14 cellular contexts compared by ENCODE assay signal in the genomic region with DNA sequence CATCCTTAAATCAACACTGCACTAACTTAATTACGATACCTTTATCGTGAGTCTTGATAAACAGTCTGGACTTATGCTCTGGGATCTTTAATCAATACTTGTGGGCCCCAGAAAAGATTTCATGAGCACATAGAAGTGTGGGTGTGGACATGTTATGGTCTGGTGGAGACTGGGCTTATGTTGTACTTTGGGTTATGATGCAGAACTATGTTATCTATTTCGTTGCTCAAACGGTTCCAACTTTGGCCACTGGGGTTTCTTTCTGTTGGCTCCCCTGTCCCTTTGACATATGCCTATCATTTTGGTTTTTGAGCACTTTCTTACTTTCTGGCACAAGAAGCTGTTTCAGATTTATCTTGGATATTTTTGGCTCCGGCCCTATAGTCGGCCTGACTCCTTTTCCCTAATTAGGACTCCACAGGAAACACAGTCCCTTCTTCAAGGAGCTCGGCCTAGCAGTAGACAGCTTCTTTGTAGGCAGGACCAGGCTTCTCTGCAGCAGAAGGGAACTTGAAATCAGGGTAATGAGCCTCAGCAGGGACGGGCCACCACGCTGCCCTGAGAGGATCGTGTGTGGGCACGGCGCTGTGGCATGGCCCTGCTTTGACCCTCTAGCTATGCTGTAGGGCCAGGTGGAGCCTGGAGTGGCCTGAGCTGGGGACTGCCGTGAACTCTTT. TPM values are rescaled to one million over a fixed set of nuclear protein-coding genes. Genes with fewer than 3 reads are reported as not detected.
A peak's percentile ranks its signal among the peaks of the same experiment; 100 is the strongest.
DNase-seq lines count a peak whose midpoint lies in the region; ATAC-seq and TF ChIP-seq lines count a peak whose summit lies in the region.
"Had no signal": no experiment of that assay in that cellular context is flagged by ENCODE, and none has a peak within 500 bp of the region (broad histone marks: within the 10 kb centered on the region; RNA-seq: fewer than 3 reads in every experiment).

No MANE protein-coding gene starts in this region.

- H3K9me3 Mint-ChIP-seq in glutamatergic neuron (ENCODE audit: unreplicated experiment) = no peaks in the 10 kb centered on the region
- no peaks in the 10 kb centered on the region for H3K9me3 Mint-ChIP-seq in effector memory CD8-positive, alpha-beta T cell
- H3K9me3 Mint-ChIP-seq: activated naive CD4-positive, alpha-beta T cell treated with anti-CD3 and anti-CD28 coated beads for 36 hours; central memory CD8-positive, alpha-beta T cell had no signal

- DNase-seq in glutamatergic neuron (no peak), prostate gland (ENCODE audit: low spot score) (peak; percentile 1), NCI-H2029 (lab: John Stamatoyannopoulos, UW) (no peak), NCI-H1436 treated with DMSO at 0.1 percent for 48 hours (lab: John Stamatoyannopoulos, UW) (no peak)
- no peak for DNase-seq in effector memory CD8-positive, alpha-beta T cell
- no peak for DNase-seq in effector memory CD4-positive, alpha-beta T cell
- DNase-seq: activated naive CD4-positive, alpha-beta T cell treated with anti-CD3 and anti-CD28 coated beads for 36 hours; NCI-H446; stimulated activated CD4-positive, alpha-beta T cell treated with anti-CD3 and anti-CD28 coated beads, Interleukin-2, amount 100 ng/mL, for 24 hours; SW 1271 had no signal

- peaks cover 7% of the 10 kb centered on the region for H3K36me3 Mint-ChIP-seq in glutamatergic neuron (ENCODE audit: unreplicated experiment)
- H3K36me3 Mint-ChIP-seq in effector memory CD8-positive, alpha-beta T cell (ENCODE audit: insufficient read depth) = no peaks in the 10 kb centered on the region

- peaks cover 2% of the 10 kb centered on the region for H3K27me3 Mint-ChIP-seq in glutamatergic neuron (ENCODE audit: unreplicated experiment)
- peaks cover 11 to 34% of the 10 kb centered on the region in 2 donors for H3K27me3 Mint-ChIP-seq in effector memory CD8-positive, alpha-beta T cell

- WGBS in prostate gland = 86% methylated on average over 13 of the region's 13 CpGs

- H3K27ac ChIP-seq in angular gyrus (ENCODE audit: low read depth, low read length) = peak overlapping the region; percentile 51
- no peak overlapping the region for H3K27ac ChIP-seq in prostate gland
- no peak overlapping the region for H3K27ac ChIP-seq in effector memory CD4-positive, alpha-beta T cell (ENCODE audit: insufficient read depth, low read length, poor library complexity, severe bottlenecking)

- TF ChIP-seq POLR2A in prostate gland (IDR thresholded peaks at IDR 0.05) = no peak

- no peaks in the 10 kb centered on the region for H3K27me3 ChIP-seq in prostate gland (replicated peaks; ENCODE audit: insufficient read depth)
- peaks cover 4% of the 10 kb centered on the region for H3K27me3 ChIP-seq in effector memory CD4-positive, alpha-beta T cell (replicated peaks; ENCODE audit: control insufficient read depth, insufficient read depth, low read length, poor library complexity, severe bottlenecking)

- ATAC-seq in effector memory CD8-positive, alpha-beta T cell (replicated peaks) = no peak

- H3K4me1 ChIP-seq in prostate gland (replicated peaks) = no peaks in the 10 kb centered on the region
- no peaks in the 10 kb centered on the region for H3K4me1 ChIP-seq in effector memory CD4-positive, alpha-beta T cell (ENCODE audit: control insufficient read depth, insufficient read depth, low read length, poor library complexity, severe bottlenecking)

- H3K4me3 Mint-ChIP-seq in glutamatergic neuron (ENCODE audit: unreplicated experiment) = no peak overlapping the region
- no peak overlapping the region for H3K4me3 Mint-ChIP-seq in effector memory CD8-positive, alpha-beta T cell
- H3K4me3 Mint-ChIP-seq: activated naive CD4-positive, alpha-beta T cell treated with anti-CD3 and anti-CD28 coated beads for 36 hours; central memory CD8-positive, alpha-beta T cell had no signal

- H3K4me1 Mint-ChIP-seq in glutamatergic neuron (ENCODE audit: low read depth, unreplicated experiment) = peaks cover 11% of the 10 kb centered on the region
- H3K4me1 Mint-ChIP-seq in effector memory CD8-positive, alpha-beta T cell (ENCODE audit: low read depth in 2 of 2) = no peaks in the 10 kb centered on the region
- H3K4me1 Mint-ChIP-seq: central memory CD8-positive, alpha-beta T cell had no signal

- TF ChIP-seq CTCF in GM12872 (IDR thresholded peaks at IDR 0.05; ENCODE audit: insufficient read depth, low read depth, low read length) (peak; percentile 19; the same call in 1 of the 3 replicates), glutamatergic neuron (IDR thresholded peaks at IDR 0.05; ENCODE audit: partially characterized antibody, unreplicated experiment) (peak; percentile 26), prostate gland (IDR thresholded peaks at IDR 0.05) (peak in 1 of 4 experiments; percentile 8)

- intact Hi-C loops in prostate gland (cut with DNase I) = no loop called here

- no peak overlapping the region for H3K4me3 ChIP-seq in prostate gland
- no peak overlapping the region for H3K4me3 ChIP-seq in effector memory CD4-positive, alpha-beta T cell (ENCODE audit: insufficient read depth, low read depth, low read length, poor library complexity, severe bottlenecking)

- H3K9me3 ChIP-seq in prostate gland = no peaks in the 10 kb centered on the region
- H3K9me3 ChIP-seq in effector memory CD4-positive, alpha-beta T cell (ENCODE audit: control insufficient read depth, low read length) = no peaks in the 10 kb centered on the region

- no peak overlapping the region for H3K27ac Mint-ChIP-seq in glutamatergic neuron (ENCODE audit: unreplicated experiment)
- no peak overlapping the region for H3K27ac Mint-ChIP-seq in effector memory CD8-positive, alpha-beta T cell
- H3K27ac Mint-ChIP-seq: activated naive CD4-positive, alpha-beta T cell treated with anti-CD3 and anti-CD28 coated beads for 36 hours had no signal

- H3K36me3 ChIP-seq in prostate gland = no peaks in the 10 kb centered on the region
- H3K36me3 ChIP-seq in effector memory CD4-positive, alpha-beta T cell (ENCODE audit: control insufficient read depth, insufficient read depth, low read length) = no peaks in the 10 kb centered on the region

RNA-seq across cellular contexts. Expression of a gene that starts 54.6 kb away (rescaled TPM):
- total RNA-seq in glutamatergic neuron (ENCODE audit: unreplicated experiment) = not detected
- 1 to 10 TPM in 1 of 2 donors, not detected in 1; 3.6 TPM for total RNA-seq in prostate gland
- total RNA-seq: activated naive CD4-positive, alpha-beta T cell treated with anti-CD3 and anti-CD28 coated beads for 36 hours; urinary bladder had no signal
